ENCODE assay signal across 27 cellular contexts in genomic region chr15:45594835-45595530, GRCh38.
"Had no signal": no experiment of that assay in that cellular context is flagged by ENCODE, and none has a peak within 500 bp of the region (broad histone marks: within the 10 kb centered on the region; RNA-seq: fewer than 3 reads in every experiment).

No MANE protein-coding gene starts in this region.

- H3K27me3 ChIP-seq: adrenal gland, ascending aorta, brain microvascular endothelial cell, dorsolateral prefrontal cortex, esophagus squamous epithelium, gastrocnemius medialis, neutrophil, ovary, right atrium auricular region, vagina had no signal

- H3K27ac ChIP-seq: adrenal gland, ascending aorta, brain microvascular endothelial cell, dorsolateral prefrontal cortex, esophagus squamous epithelium, gastrocnemius medialis, neutrophil, ovary, psoas muscle, right atrium auricular region, vagina, VCaP had no signal

- DNase-seq: activated CD4-positive, alpha-beta T cell treated with anti-CD3 and anti-CD28 coated beads for 1 hour; activated CD4-positive, alpha-beta T cell treated with anti-CD3 and anti-CD28 coated beads, Interleukin-2, amount 50 U/mL, for 1 hour; activated CD8-positive, alpha-beta memory T cell treated with anti-CD3 and anti-CD28 coated beads for 24 hours; activated CD8-positive, alpha-beta memory T cell treated with anti-CD3 and anti-CD28 coated beads, Interleukin-2, amount 50 U/mL, for 4 hours; activated T-cell treated with anti-CD3 and anti-CD28 coated beads, Interleukin-2, amount 50 U/mL, for 24 hours; adrenal gland; brain microvascular endothelial cell; central memory CD4-positive, alpha-beta T cell; dorsolateral prefrontal cortex; effector memory CD8-positive, alpha-beta T cell; esophagus squamous epithelium; gastrocnemius medialis; hypothalamus; left cardiac atrium; ovary; psoas muscle; stimulated activated CD4-positive, alpha-beta T cell treated with anti-CD3 and anti-CD28 coated beads, Interleukin-12 subunit alpha, Interleukin-12 subunit beta, amount 100 ng/mL, for 4 hours; stimulated activated CD4-positive, alpha-beta T cell treated with anti-CD3 and anti-CD28 coated beads, Interleukin-4, amount 100 ng/mL, for 4 hours had no signal

- H3K9me3 Mint-ChIP-seq: activated T-cell treated with anti-CD3 and anti-CD28 coated beads, Interleukin-2, amount 50 U/mL, for 24 hours; activated T-helper 17 cell treated with anti-CD3 and anti-CD28 coated beads, Interleukin-2, amount 50 U/mL, for 72 hours; effector memory CD8-positive, alpha-beta T cell; memory B cell had no signal

- H3K4me1 Mint-ChIP-seq: activated T-helper 17 cell treated with anti-CD3 and anti-CD28 coated beads, Interleukin-2, amount 50 U/mL, for 72 hours; nephron had no signal

- ATAC-seq: activated naive CD4-positive, alpha-beta T cell treated with anti-CD3 and anti-CD28 coated beads, Interleukin-2, amount 50 U/mL, for 72 hours; activated T-helper 17 cell treated with anti-CD3 and anti-CD28 coated beads, Interleukin-2, amount 50 U/mL, for 72 hours; effector memory CD8-positive, alpha-beta T cell; gastrocnemius medialis; left cardiac atrium; psoas muscle had no signal

- H3K27me3 Mint-ChIP-seq: activated T-cell treated with anti-CD3 and anti-CD28 coated beads, Interleukin-2, amount 50 U/mL, for 24 hours; activated T-helper 17 cell treated with anti-CD3 and anti-CD28 coated beads, Interleukin-2, amount 50 U/mL, for 72 hours; effector memory CD8-positive, alpha-beta T cell; memory B cell had no signal

- H3K4me3 ChIP-seq: adrenal gland, ascending aorta, dorsolateral prefrontal cortex, esophagus squamous epithelium, gastrocnemius medialis, ovary, psoas muscle, right atrium auricular region, vagina had no signal

- H3K4me3 Mint-ChIP-seq: activated T-cell treated with anti-CD3 and anti-CD28 coated beads, Interleukin-2, amount 50 U/mL, for 24 hours; activated T-helper 17 cell treated with anti-CD3 and anti-CD28 coated beads, Interleukin-2, amount 50 U/mL, for 72 hours; effector memory CD8-positive, alpha-beta T cell; memory B cell; nephron had no signal

- H3K36me3 ChIP-seq: adrenal gland, ovary had no signal

- H3K9me3 ChIP-seq: adrenal gland, ascending aorta, esophagus squamous epithelium, gastrocnemius medialis, neutrophil, ovary, psoas muscle, right atrium auricular region, vagina had no signal

- H3K27ac Mint-ChIP-seq: activated naive CD4-positive, alpha-beta T cell treated with anti-CD3 and anti-CD28 coated beads, Interleukin-2, amount 50 U/mL, for 72 hours; activated T-cell treated with anti-CD3 and anti-CD28 coated beads, Interleukin-2, amount 50 U/mL, for 24 hours; activated T-helper 17 cell treated with anti-CD3 and anti-CD28 coated beads, Interleukin-2, amount 50 U/mL, for 72 hours; nephron had no signal
